In genomic region chr15:63122002-63122893, GRCh38 we compare ENCODE assay signal across 8 cellular contexts. TPM values are rescaled to one million over a fixed set of nuclear protein-coding genes. Genes with fewer than 3 reads are reported as not detected.
A peak's percentile ranks its signal among the peaks of the same experiment; 100 is the strongest.
DNase-seq lines count a peak whose midpoint lies in the region; ATAC-seq, FAIRE-seq and TF ChIP-seq lines count a peak whose summit lies in the region.

No MANE protein-coding gene starts in this region.

- no peak for FAIRE-seq in RCC 7860 (lab: Jason Lieb, UNC)

- CTCF ChIA-PET in Caco-2 (lab: Charles Lee) = no interaction called here

- H3K27ac Mint-ChIP-seq in Caco-2 (ENCODE audit: unreplicated experiment) = no peak overlapping the region
- peak overlapping the region; percentile 79 for H3K27ac Mint-ChIP-seq in activated T-helper 17 cell treated with anti-CD3 and anti-CD28 coated beads, Interleukin-2, amount 50 U/mL, for 72 hours
- H3K27ac Mint-ChIP-seq in naive thymus-derived CD8-positive, alpha-beta T cell = peak overlapping the region in 9 of 10 donors; percentile 19 to 96 (median 90)

- H3K36me3 ChIP-seq in Caco-2 (ENCODE audit: control insufficient read depth, insufficient read depth, low read length) = no peaks in the 10 kb centered on the region

- POLR2A ChIA-PET in Caco-2 (lab: Charles Lee) = no interaction called here
- POLR2A ChIA-PET in naive thymus-derived CD8-positive, alpha-beta T cell (lab: Charles Lee) = interaction anchor here (1.2 kb wide), 1 partner anchor 35 kb away, joined by 4 read pairs; the partner anchor contains the start of gene RPS27L

- peak overlapping the region; percentile 79 for H3K4me3 Mint-ChIP-seq in Caco-2 (ENCODE audit: unreplicated experiment)
- H3K4me3 Mint-ChIP-seq in activated T-helper 17 cell treated with anti-CD3 and anti-CD28 coated beads, Interleukin-2, amount 50 U/mL, for 72 hours = peak overlapping the region; percentile 83
- H3K4me3 Mint-ChIP-seq in naive thymus-derived CD8-positive, alpha-beta T cell = peak overlapping the region; percentile 77 to 96 (median 91)

- ATAC-seq in GM21367 (IDR thresholded peaks at IDR 0.05; ENCODE audit: unreplicated experiment) = peak; percentile 70
- peak; percentile 95 for ATAC-seq in activated T-helper 17 cell treated with anti-CD3 and anti-CD28 coated beads, Interleukin-2, amount 50 U/mL, for 72 hours (replicated peaks)
- peak; percentile 71 to 74 for ATAC-seq in naive thymus-derived CD8-positive, alpha-beta T cell

- H3K9me3 Mint-ChIP-seq in Caco-2 (ENCODE audit: unreplicated experiment) = peaks cover 13% of the 10 kb centered on the region
- peaks cover 6% of the 10 kb centered on the region for H3K9me3 Mint-ChIP-seq in activated T-helper 17 cell treated with anti-CD3 and anti-CD28 coated beads, Interleukin-2, amount 50 U/mL, for 72 hours
- H3K9me3 Mint-ChIP-seq in naive thymus-derived CD8-positive, alpha-beta T cell = peaks cover 5 to 18% (median 10%) of the 10 kb centered on the region in 9 donors

- H3K27me3 Mint-ChIP-seq in Caco-2 (ENCODE audit: insufficient read depth, unreplicated experiment) = no peaks in the 10 kb centered on the region
- H3K27me3 Mint-ChIP-seq in activated T-helper 17 cell treated with anti-CD3 and anti-CD28 coated beads, Interleukin-2, amount 50 U/mL, for 72 hours = no peaks in the 10 kb centered on the region
- no peaks in the 10 kb centered on the region for H3K27me3 Mint-ChIP-seq in naive thymus-derived CD8-positive, alpha-beta T cell

- intact Hi-C loops in Caco-2 (cut with micrococcal nuclease; ENCODE audit: unreplicated experiment) = loop anchor here (5.0 kb wide), 1 partner anchor 35 kb away; the partner anchor contains the start of gene RPS27L

- H3K4me1 Mint-ChIP-seq in Caco-2 (ENCODE audit: low read depth, unreplicated experiment) = no peaks in the 10 kb centered on the region
- H3K4me1 Mint-ChIP-seq in activated T-helper 17 cell treated with anti-CD3 and anti-CD28 coated beads, Interleukin-2, amount 50 U/mL, for 72 hours = peaks cover 4% of the 10 kb centered on the region
- peaks cover 7 to 18% (median 16%) of the 10 kb centered on the region in 4 donors for H3K4me1 Mint-ChIP-seq in naive thymus-derived CD8-positive, alpha-beta T cell

- no peaks in the 10 kb centered on the region for H3K36me3 Mint-ChIP-seq in Caco-2 (ENCODE audit: insufficient read depth, unreplicated experiment)
- H3K36me3 Mint-ChIP-seq in activated T-helper 17 cell treated with anti-CD3 and anti-CD28 coated beads, Interleukin-2, amount 50 U/mL, for 72 hours (ENCODE audit: low read depth) = peaks cover 30% of the 10 kb centered on the region
- peaks cover 11 to 17% (median 16%) of the 10 kb centered on the region in 3 donors for H3K36me3 Mint-ChIP-seq in naive thymus-derived CD8-positive, alpha-beta T cell

- H3K4me3 ChIP-seq in Caco-2 (ENCODE audit: low read depth, low read length) (peak overlapping the region; percentile 95), fibroblast of mammary gland (ENCODE audit: control insufficient read depth, low read depth, low read length) (peak overlapping the region; percentile 72)

- peak; percentile 66 to 75 for DNase-seq in Caco-2
- peak; percentile 56 for DNase-seq in HT1080 (ENCODE audit: low read depth)
- peak; percentile 70 for DNase-seq in RCC 7860 (ENCODE audit: low spot score)
- peak; percentile 52 for DNase-seq in fibroblast of mammary gland (ENCODE audit: low read depth)
- DNase-seq in naive thymus-derived CD8-positive, alpha-beta T cell = peak; percentile 47 to 81 (median 68)
- peak; percentile 23 to 78 (median 62) for DNase-seq in stimulated activated naive CD4-positive, alpha-beta T cell (lab: John Stamatoyannopoulos, UW)

- peaks cover 10% of the 10 kb centered on the region for H3K9me3 ChIP-seq in Caco-2

- no peaks in the 10 kb centered on the region for H3K27me3 ChIP-seq in Caco-2 (replicated peaks; ENCODE audit: control insufficient read depth, insufficient read depth, low read length)

- TF ChIP-seq CTCF in Caco-2 (IDR thresholded peaks at IDR 0.05; ENCODE audit: insufficient read depth in 1 of 2, low read depth in 1 of 2, low read length in 1 of 2, severe bottlenecking in 1 of 2, unreplicated experiment in 1 of 2) (peak; percentile 34 to 39), fibroblast of mammary gland (conservative IDR thresholded peaks at IDR 0.05; ENCODE audit: control insufficient read depth, insufficient read depth, low read depth, low read length) (no peak)

- peaks cover 9% of the 10 kb centered on the region; the same call in 1 of the 2 replicates for H3K4me1 ChIP-seq in Caco-2

- BruUV-seq in Caco-2 (replicated peaks; lab: Mats Ljungman, UMichigan) = no TSS peak

RNA-seq across cellular contexts. Expression of gene LACTB, which starts 0.6 kb away (rescaled TPM):
- total RNA-seq in Caco-2 (2022) = 8.4 and 8.8 TPM in 2 replicates
- 17.8 and 18.6 TPM in 2 replicates for total RNA-seq in HT1080 (2014; rRNA removed; shearing (Covaris generic))
- polyA plus RNA-seq in HT1080 (2015; cell fraction: cytosol; rRNA removed) = 50.2 and 60.0 TPM in 2 replicates
- 52.2 and 55.0 TPM in 2 replicates for polyA plus RNA-seq in HT1080 (2015; cell fraction: nucleus; rRNA removed)
- total RNA-seq in activated T-helper 17 cell treated with anti-CD3 and anti-CD28 coated beads, Interleukin-2, amount 50 U/mL, for 72 hours = 10 to 100 TPM; 20.3 to 26.0 TPM
- 10 to 100 TPM; 11.9 to 13.4 TPM for total RNA-seq in naive thymus-derived CD8-positive, alpha-beta T cell
- 10 to 100 TPM in 1 of 3 donors, 1 to 10 TPM in 2; 7.6 to 10.3 (median 9.3) TPM for polyA plus RNA-seq in naive thymus-derived CD8-positive, alpha-beta T cell

RNA-seq across cellular contexts. Expression of gene RPS27L, which starts 35.0 kb away (rescaled TPM):
- 62.2 and 73.0 TPM in 2 replicates for total RNA-seq in Caco-2 (2022)
- 366 and 380 TPM in 2 replicates for total RNA-seq in HT1080 (2014; rRNA removed; shearing (Covaris generic))
- 93.6 and 307 TPM in 2 replicates for polyA plus RNA-seq in HT1080 (2015; cell fraction: cytosol; rRNA removed)
- polyA plus RNA-seq in HT1080 (2015; cell fraction: nucleus; rRNA removed) = 106 and 154 TPM in 2 replicates
- 100 to 1,000 TPM; 187 to 240 TPM for total RNA-seq in activated T-helper 17 cell treated with anti-CD3 and anti-CD28 coated beads, Interleukin-2, amount 50 U/mL, for 72 hours
- 100 to 1,000 TPM; 139 to 142 TPM for total RNA-seq in naive thymus-derived CD8-positive, alpha-beta T cell
- polyA plus RNA-seq in naive thymus-derived CD8-positive, alpha-beta T cell = 100 to 1,000 TPM; 143 to 221 (median 206) TPM

Comparison
In these comparisons a context has a peak if more than half of its experiments do, and no peak if none do; other contexts are left out.
1. Peak in every context shown above with its lines: DNase-seq, ATAC-seq and H3K4me3 ChIP-seq.